Comparison of ENCODE assay signal across 8 cellular contexts in the genomic region with DNA sequence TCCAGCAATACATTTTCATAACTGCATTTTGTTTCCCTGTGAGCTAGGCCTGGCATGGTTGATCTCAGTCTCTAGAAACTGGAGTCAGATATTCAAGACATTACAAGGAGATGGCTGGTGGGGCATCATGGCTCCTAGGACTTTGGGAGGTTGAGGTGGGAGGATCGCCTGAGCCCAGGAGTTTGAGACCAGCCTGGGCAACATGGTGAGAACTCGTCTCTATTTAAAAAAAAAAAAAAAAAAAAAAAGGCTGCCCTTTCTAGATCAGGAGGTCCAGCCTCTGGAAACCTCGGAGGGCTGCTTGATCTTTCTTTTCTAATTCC. TPM values are rescaled to one million over a fixed set of nuclear protein-coding genes. Genes with fewer than 3 reads are reported as not detected.
DNase-seq lines count a peak whose midpoint lies in the region; ATAC-seq and TF ChIP-seq lines count a peak whose summit lies in the region.

No MANE protein-coding gene starts in this region.

- H3K27me3 ChIP-seq in esophagus muscularis mucosa (no peaks in the 10 kb centered on the region), psoas muscle (ENCODE audit: insufficient read depth in 3 of 3, low read length in 2 of 3) (no peaks in the 10 kb centered on the region)

- intact Hi-C loops in esophagus muscularis mucosa (cut with DNase I) (no loop called here), psoas muscle (cut with DNase I) (no loop called here)

- H3K27ac ChIP-seq in RWPE1 = peak overlapping the region; percentile 88
- H3K27ac ChIP-seq in esophagus muscularis mucosa (replicated peaks in 1 of 4) = peak overlapping the region; percentile 53 to 74 (median 70)
- peak overlapping the region; percentile 73 for H3K27ac ChIP-seq in psoas muscle

- ATAC-seq in psoas muscle (no peak), GM19395 (IDR thresholded peaks at IDR 0.05; ENCODE audit: unreplicated experiment) (no peak)

- 79% methylated on average over 3 of the region's 3 CpGs for WGBS in esophagus muscularis mucosa
- WGBS in psoas muscle, 3 donors = 56 to 79% (median 78%) methylated on average over 3 of the region's 3 CpGs

- CTCF ChIA-PET in RWPE1 (lab: Yijun Ruan, JAX) = interaction anchor here (0.6 to 0.7 kb wide), 2 partner anchors 18 to 34 kb away, joined by 3 read pairs; no protein-coding TSS in a partner anchor

- H3K4me1 ChIP-seq in ES-I3 (ENCODE audit: insufficient read depth, low read length) (peaks cover 18% of the 10 kb centered on the region), esophagus muscularis mucosa (peaks cover 20 to 42% (median 38%) of the 10 kb centered on the region in 4 donors), psoas muscle (peaks cover 26% of the 10 kb centered on the region)

- H3K36me3 ChIP-seq in ES-I3 (ENCODE audit: insufficient read depth, low read length) = peaks cover 7% of the 10 kb centered on the region; the same call in 1 of the 2 replicates
- H3K36me3 ChIP-seq in esophagus muscularis mucosa = no peaks in the 10 kb centered on the region
- H3K36me3 ChIP-seq in psoas muscle (ENCODE audit: insufficient read depth in 1 of 2, low read depth in 1 of 2) = no peaks in the 10 kb centered on the region

- TF ChIP-seq CTCF in RWPE1 (conservative IDR thresholded peaks at IDR 0.05; ENCODE audit: low read depth) = no peak
- TF ChIP-seq CTCF in esophagus muscularis mucosa (IDR thresholded peaks at IDR 0.05) = no peak
- TF ChIP-seq CTCF in psoas muscle (IDR thresholded peaks at IDR 0.05) = no peak

- no peaks in the 10 kb centered on the region for H3K9me3 ChIP-seq in ES-I3 (ENCODE audit: control insufficient read depth, insufficient read depth, low read length)
- no peaks in the 10 kb centered on the region for H3K9me3 ChIP-seq in esophagus muscularis mucosa
- H3K9me3 ChIP-seq in psoas muscle = no peaks in the 10 kb centered on the region

- no peak for DNase-seq in RWPE1 (ENCODE audit: low spot score)
- DNase-seq in esophagus muscularis mucosa (ENCODE audit: extremely low spot score) = no peak
- DNase-seq in psoas muscle = peak in 1 of 2 donors; percentile 6
- DNase-seq in NCI-H2107 (lab: John Stamatoyannopoulos, UW) = no peak
- DNase-seq in NCI-H226 = no peak
- no peak for DNase-seq in H4 (ENCODE audit: low spot score)

- H3K9ac ChIP-seq in ES-I3 (ENCODE audit: low read depth, low read length) = peak overlapping the region; percentile 54; the same call in 1 of the 2 replicates

- H3K4me3 ChIP-seq in esophagus muscularis mucosa = peak overlapping the region in 2 of 4 donors; percentile 34 to 54
- H3K4me3 ChIP-seq in psoas muscle = peak overlapping the region; percentile 51

- no peak for TF ChIP-seq EP300 in esophagus muscularis mucosa (IDR thresholded peaks at IDR 0.05)

- POLR2A ChIA-PET in RWPE1 (lab: Yijun Ruan, JAX; ENCODE audit: low non-redundant PET) = interaction anchor here (0.7 to 2.2 kb wide), 6 partner anchors 13 to 158 kb away, joined by 3 to 8 read pairs (median 6); a partner anchor contains a TSS

- TF ChIP-seq POLR2A in esophagus muscularis mucosa (IDR thresholded peaks at IDR 0.05; ENCODE audit: low read depth) = no peak

RNA-seq across cellular contexts. Expression of a gene that starts 0.4 kb away (rescaled TPM):
- total RNA-seq in esophagus muscularis mucosa (10 to 100 TPM in 2 of 4 donors, 1 to 10 TPM in 2; 4.8 to 15.6 (median 8.3) TPM), psoas muscle (10 to 100 TPM; 11.7 to 15.7 (median 12.4) TPM)
- 10 to 100 TPM; 16.6 to 25.4 (median 23.2) TPM for polyA plus RNA-seq in psoas muscle
- total RNA-seq in H4 (2014; rRNA removed; shearing (Covaris generic)) = 0.43 and 1.3 TPM in 2 replicates

RNA-seq across cellular contexts. Expression of a gene that starts 7.2 kb away (rescaled TPM):
- total RNA-seq in esophagus muscularis mucosa = 10 to 100 TPM; 35.6 to 50.7 (median 42.0) TPM
- 10 to 100 TPM; 58.1 to 95.0 (median 83.2) TPM for total RNA-seq in psoas muscle
- 100 to 1,000 TPM; 106 to 149 (median 128) TPM for polyA plus RNA-seq in psoas muscle
- 0.77 and 1.8 TPM in 2 replicates for total RNA-seq in H4 (2014; rRNA removed; shearing (Covaris generic))

RNA-seq across cellular contexts. Expression of a gene that starts 15.7 kb away (rescaled TPM):
- total RNA-seq in esophagus muscularis mucosa (10 to 100 TPM; 15.0 to 25.3 (median 19.5) TPM), psoas muscle (10 to 100 TPM; 20.1 to 25.3 (median 22.1) TPM)
- polyA plus RNA-seq in psoas muscle = 10 to 100 TPM; 19.0 to 35.6 (median 30.7) TPM
- 36.8 and 44.7 TPM in 2 replicates for total RNA-seq in H4 (2014; rRNA removed; shearing (Covaris generic))

RNA-seq across cellular contexts. Expression of a gene that starts 18.5 kb away (rescaled TPM):
- total RNA-seq in esophagus muscularis mucosa = 100 to 1,000 TPM; 133 to 142 (median 138) TPM
- 100 to 1,000 TPM in 1 of 4 donors, 10 to 100 TPM in 3; 84.7 to 107 (median 90.0) TPM for total RNA-seq in psoas muscle
- polyA plus RNA-seq in psoas muscle = 100 to 1,000 TPM; 156 to 212 (median 184) TPM
- total RNA-seq in H4 (2014; rRNA removed; shearing (Covaris generic)) = 286 and 303 TPM in 2 replicates

RNA-seq across cellular contexts. Expression of a gene that starts 25.5 kb away (rescaled TPM):
- total RNA-seq in esophagus muscularis mucosa = 10 to 100 TPM; 22.9 to 36.7 (median 27.5) TPM
- total RNA-seq in psoas muscle = 10 to 100 TPM; 20.1 to 54.3 (median 30.9) TPM
- 10 to 100 TPM; 17.4 to 82.6 (median 40.3) TPM for polyA plus RNA-seq in psoas muscle
- total RNA-seq in H4 (2014; rRNA removed; shearing (Covaris generic)) = 10.2 and 11.1 TPM in 2 replicates

Comparison
In these comparisons a context has a peak if more than half of its experiments do, and no peak if none do; other contexts are left out.
1. RNA of a gene that starts 7.2 kb away (total RNA-seq): 58.1 to 95.0 TPM in psoas muscle and 35.6 to 50.7 TPM in esophagus muscularis mucosa; 0.77 to 1.8 TPM in H4; every median in the first group is over 10 times any median in the second.
2. Peak in every context shown above with its lines, with median percentiles within 50 percentile points of each other: H3K27ac ChIP-seq.